8 cellular contexts compared by ENCODE assay signal in the genomic region with DNA sequence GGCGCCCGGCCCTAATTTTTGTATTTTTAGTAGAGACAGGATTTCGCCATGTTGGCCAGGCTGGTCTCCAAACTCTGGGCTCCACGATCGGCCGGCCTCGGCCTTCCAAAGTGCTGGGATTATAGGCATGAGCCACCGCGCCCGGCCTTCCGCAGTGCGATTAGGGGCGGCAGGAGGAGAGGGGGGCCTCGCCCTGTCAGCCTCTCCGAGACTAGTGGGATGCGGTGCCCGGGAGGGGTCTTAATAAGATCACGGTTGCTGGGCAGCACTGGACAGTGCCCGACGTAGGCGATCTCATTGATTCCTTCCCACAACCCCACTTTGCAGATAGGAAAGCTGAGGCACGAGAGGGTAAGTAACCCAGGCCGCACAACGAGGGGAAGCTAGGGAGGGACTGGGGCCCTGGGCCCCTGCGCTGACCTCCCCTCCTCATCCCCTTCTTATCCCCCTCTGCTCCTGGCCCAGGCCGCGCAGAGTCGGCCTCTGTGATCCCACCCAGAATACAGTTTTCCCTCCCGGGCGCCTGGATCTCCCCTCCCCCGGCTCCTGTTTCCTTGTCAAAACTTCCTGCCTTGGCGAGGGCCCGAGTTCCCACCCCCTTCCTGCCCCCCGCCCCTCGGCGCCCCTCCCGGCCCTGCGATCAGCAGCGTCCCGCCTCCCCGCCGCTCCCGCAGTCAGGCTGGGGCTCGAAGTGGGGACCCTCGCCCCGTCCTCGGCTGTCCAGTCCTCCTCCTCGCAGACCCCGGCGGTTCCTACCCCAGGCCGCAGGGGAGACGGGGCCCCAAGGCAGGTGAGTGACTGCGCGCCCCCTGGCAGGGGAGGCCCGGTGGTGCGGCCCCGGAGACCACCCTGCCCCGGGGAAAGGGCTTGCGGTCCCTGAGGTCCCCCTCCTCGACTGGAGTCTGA. TPM values are rescaled to one million over a fixed set of nuclear protein-coding genes. Genes with fewer than 3 reads are reported as not detected.
DNase-seq lines count a peak whose midpoint lies in the region; ATAC-seq and TF ChIP-seq lines count a peak whose summit lies in the region.

A gene with protein sequence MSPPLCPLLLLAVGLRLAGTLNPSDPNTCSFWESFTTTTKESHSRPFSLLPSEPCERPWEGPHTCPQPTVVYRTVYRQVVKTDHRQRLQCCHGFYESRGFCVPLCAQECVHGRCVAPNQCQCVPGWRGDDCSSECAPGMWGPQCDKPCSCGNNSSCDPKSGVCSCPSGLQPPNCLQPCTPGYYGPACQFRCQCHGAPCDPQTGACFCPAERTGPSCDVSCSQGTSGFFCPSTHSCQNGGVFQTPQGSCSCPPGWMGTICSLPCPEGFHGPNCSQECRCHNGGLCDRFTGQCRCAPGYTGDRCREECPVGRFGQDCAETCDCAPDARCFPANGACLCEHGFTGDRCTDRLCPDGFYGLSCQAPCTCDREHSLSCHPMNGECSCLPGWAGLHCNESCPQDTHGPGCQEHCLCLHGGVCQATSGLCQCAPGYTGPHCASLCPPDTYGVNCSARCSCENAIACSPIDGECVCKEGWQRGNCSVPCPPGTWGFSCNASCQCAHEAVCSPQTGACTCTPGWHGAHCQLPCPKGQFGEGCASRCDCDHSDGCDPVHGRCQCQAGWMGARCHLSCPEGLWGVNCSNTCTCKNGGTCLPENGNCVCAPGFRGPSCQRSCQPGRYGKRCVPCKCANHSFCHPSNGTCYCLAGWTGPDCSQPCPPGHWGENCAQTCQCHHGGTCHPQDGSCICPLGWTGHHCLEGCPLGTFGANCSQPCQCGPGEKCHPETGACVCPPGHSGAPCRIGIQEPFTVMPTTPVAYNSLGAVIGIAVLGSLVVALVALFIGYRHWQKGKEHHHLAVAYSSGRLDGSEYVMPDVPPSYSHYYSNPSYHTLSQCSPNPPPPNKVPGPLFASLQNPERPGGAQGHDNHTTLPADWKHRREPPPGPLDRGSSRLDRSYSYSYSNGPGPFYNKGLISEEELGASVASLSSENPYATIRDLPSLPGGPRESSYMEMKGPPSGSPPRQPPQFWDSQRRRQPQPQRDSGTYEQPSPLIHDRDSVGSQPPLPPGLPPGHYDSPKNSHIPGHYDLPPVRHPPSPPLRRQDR (plus strand): TSS at position 671 of the 906 bp plus-strand sequence. CDS start 10,209 bp downstream, outside the sequence.

- H3K4me1 Mint-ChIP-seq in activated B cell treated with CpG ODN at 0.5 μM for 24 hours: peaks cover 9% of the 10 kb centered on the region
- peaks cover 52% of the 10 kb centered on the region for H3K4me1 Mint-ChIP-seq in neural crest cell

- ATAC-seq in activated B cell treated with CpG ODN at 0.5 μM for 24 hours (ENCODE audit: low read depth): no peak
- ATAC-seq in GM18502 (IDR thresholded peaks at IDR 0.05; ENCODE audit: poor library complexity, unreplicated experiment): no peak

- POLR2A ChIA-PET in activated B cell treated with CpG ODN at 0.5 μM for 24 hours (lab: Charles Lee): no interaction called here

- DNase-seq in activated B cell treated with CpG ODN at 0.5 μM for 24 hours (no peak), fibroblast of the aortic adventitia (ENCODE audit: low read depth) (peak; percentile 52), neural crest cell (ENCODE audit: low read depth, low spot score) (peak; percentile 25), globus pallidus (ENCODE audit: low spot score) (no peak)
- no peak for DNase-seq in stimulated activated CD4-positive, alpha-beta T cell treated with anti-CD3 and anti-CD28 coated beads, Interleukin-1b, Interleukin-23, amount 100 ng/mL, for 48 hours
- DNase-seq in stimulated activated CD8-positive, alpha-beta memory T cell treated with anti-CD3 and anti-CD28 coated beads, Interleukin-4, amount 100 ng/mL, for 48 hours: no peak

- H3K27ac ChIP-seq in BLaER1: no peak within 1 kb of the TSS

- TF ChIP-seq CTCF in activated B cell treated with CpG ODN at 0.5 μM for 24 hours (IDR thresholded peaks at IDR 0.05) (no peak), fibroblast of the aortic adventitia (IDR thresholded peaks at IDR 0.05; ENCODE audit: insufficient read depth, low read length) (no peak), neural crest cell (conservative IDR thresholded peaks at IDR 0.05) (no peak)

- H3K4me3 Mint-ChIP-seq in activated B cell treated with CpG ODN at 0.5 μM for 24 hours (peak within 1 kb of the TSS; percentile 61), neural crest cell (peak within 1 kb of the TSS; percentile 67)

- intact Hi-C loops in activated B cell treated with CpG ODN at 0.5 μM for 24 hours (cut with micrococcal nuclease): loop anchor here (5.0 kb wide), 2 partner anchors 34 to 81 kb away; no protein-coding TSS in a partner anchor

- 0 out of 2 replicates have a peak within 1 kb of the TSS, but pooled peaks have one; percentile 7 for H3K9ac ChIP-seq in BLaER1

- no peaks in the 10 kb centered on the region for H3K36me3 ChIP-seq in BLaER1

- H3K4me3 ChIP-seq in BLaER1 (peak within 1 kb of the TSS; percentile 57; the same call in 1 of the 2 replicates), fibroblast of the aortic adventitia (ENCODE audit: low read depth, low read length) (peak within 1 kb of the TSS; percentile 74)

- H3K27me3 ChIP-seq in BLaER1: peaks cover 59% of the 10 kb centered on the region

- peak within 1 kb of the TSS; percentile 74 for H3K4me2 ChIP-seq in BLaER1

- no peaks in the 10 kb centered on the region for H3K9me3 ChIP-seq in BLaER1

- H3K27ac Mint-ChIP-seq in activated B cell treated with CpG ODN at 0.5 μM for 24 hours: no peak within 1 kb of the TSS
- H3K27ac Mint-ChIP-seq in neural crest cell (ENCODE audit: unreplicated experiment): no peak within 1 kb of the TSS

- peaks cover 69% of the 10 kb centered on the region for H3K27me3 Mint-ChIP-seq in activated B cell treated with CpG ODN at 0.5 μM for 24 hours
- peaks cover 71% of the 10 kb centered on the region for H3K27me3 Mint-ChIP-seq in neural crest cell (ENCODE audit: low read depth)

- CTCF ChIA-PET in activated B cell treated with CpG ODN at 0.5 μM for 24 hours (lab: Charles Lee): interaction anchor here (1.6 kb wide), 1 partner anchor 167 kb away, joined by 5 read pairs; no protein-coding TSS in a partner anchor

- H4K20me1 ChIP-seq in BLaER1: no peaks in the 10 kb centered on the region

- H3K9me3 Mint-ChIP-seq in activated B cell treated with CpG ODN at 0.5 μM for 24 hours (no peaks in the 10 kb centered on the region), neural crest cell (no peaks in the 10 kb centered on the region)

- H3K36me3 Mint-ChIP-seq in activated B cell treated with CpG ODN at 0.5 μM for 24 hours (ENCODE audit: low read depth) (no peaks in the 10 kb centered on the region), neural crest cell (ENCODE audit: low read depth) (no peaks in the 10 kb centered on the region)

- peaks cover 66% of the 10 kb centered on the region for H3K4me1 ChIP-seq in BLaER1

RNA-seq across cellular contexts. Expression of the gene that starts here (rescaled TPM):
- total RNA-seq in activated B cell treated with CpG ODN at 0.5 μM for 24 hours (not detected in 2 replicates), fibroblast of the aortic adventitia (ENCODE audit: low replicate concordance) (4.8 and 10.8 TPM in 2 replicates), neural crest cell (6.8 and 6.9 TPM in 2 replicates)

Comparison
In these comparisons a context has a peak if more than half of its experiments do, and no peak if none do; other contexts are left out.
1. DNase-seq: peak in fibroblast of the aortic adventitia (single experiment) and neural crest cell (single experiment); none in activated B cell treated with CpG ODN at 0.5 μM for 24 hours (single experiment), stimulated activated CD4-positive, alpha-beta T cell treated with anti-CD3 and anti-CD28 coated beads, Interleukin-1b, Interleukin-23, amount 100 ng/mL, for 48 hours (single experiment), globus pallidus (single experiment) and stimulated activated CD8-positive, alpha-beta memory T cell treated with anti-CD3 and anti-CD28 coated beads, Interleukin-4, amount 100 ng/mL, for 48 hours (single experiment).